Comparison of ENCODE assay signal across 28 cellular contexts in the genomic region with DNA sequence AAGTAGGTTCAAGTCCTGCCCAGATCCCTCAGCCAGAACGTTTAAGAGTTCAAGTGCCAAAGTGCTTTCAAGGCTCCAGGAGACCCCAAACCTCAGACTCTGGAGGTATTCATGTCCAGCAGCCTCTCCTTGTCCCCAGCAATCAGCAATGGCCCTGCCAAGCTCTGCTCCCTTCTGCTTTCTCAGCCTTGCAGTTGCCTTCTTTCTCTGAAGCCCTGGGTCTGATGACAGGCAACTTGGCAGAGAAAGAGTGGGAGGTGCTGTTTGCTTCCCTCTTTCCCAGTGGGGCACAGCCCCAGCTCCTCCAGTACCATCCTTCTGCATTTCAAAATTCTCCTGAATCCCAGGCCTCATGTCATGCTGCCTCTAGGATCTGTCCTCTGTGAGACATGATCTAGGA. TPM values are rescaled to one million over a fixed set of nuclear protein-coding genes. Genes with fewer than 3 reads are reported as not detected.
"Had no signal": no experiment of that assay in that cellular context is flagged by ENCODE, and none has a peak within 500 bp of the region (broad histone marks: within the 10 kb centered on the region; RNA-seq: fewer than 3 reads in every experiment).

No MANE protein-coding gene starts in this region.

- H3K4me1 ChIP-seq: adrenal gland, ascending aorta, esophagus squamous epithelium, gastroesophageal sphincter, right atrium auricular region, upper lobe of left lung had no signal

- H3K36me3 ChIP-seq: adrenal gland, ascending aorta, esophagus squamous epithelium, gastroesophageal sphincter, heart right ventricle, right atrium auricular region, upper lobe of left lung had no signal

- H3K27ac ChIP-seq: adrenal gland, ascending aorta, coronary artery, esophagus squamous epithelium, gastroesophageal sphincter, heart right ventricle, right atrium auricular region, upper lobe of left lung had no signal

- H3K27ac Mint-ChIP-seq: activated CD4-positive, alpha-beta T cell treated with anti-CD3 and anti-CD28 coated beads for 36 hours; activated naive CD8-positive, alpha-beta T cell; activated T-cell treated with anti-CD3 and anti-CD28 coated beads, Interleukin-2, amount 50 U/mL, for 24 hours; activated T-helper 2 cell treated with anti-CD3 and anti-CD28 coated beads, Interferon-gamma antibody, Interleukin-2, Interleukin-4, amounts not matched to agents 10 μg/mL and 5 μg/mL and 100 μg/mL, durations not matched to agents 14 hours and 24 hours and 36 hours; endodermal cell; memory B cell; progenitor cell of endocrine pancreas; stimulated activated memory B cell treated with anti-CD40 and anti-IgM and Interleukin-4, amounts not matched to agents 10 μg/mL and 1 μg/mL and 100 μg/mL, for 72 hours; WTC11 had no signal

- H3K9me3 Mint-ChIP-seq: activated T-cell treated with anti-CD3 and anti-CD28 coated beads, Interleukin-2, amount 50 U/mL, for 24 hours; activated T-helper 2 cell treated with anti-CD3 and anti-CD28 coated beads, Interferon-gamma antibody, Interleukin-2, Interleukin-4, amounts not matched to agents 10 μg/mL and 5 μg/mL and 100 μg/mL, durations not matched to agents 14 hours and 24 hours and 36 hours; endodermal cell; memory B cell; stimulated activated memory B cell treated with anti-CD40 and anti-IgM and Interleukin-4, amounts not matched to agents 10 μg/mL and 1 μg/mL and 100 μg/mL, for 72 hours; WTC11 had no signal

- H3K27me3 ChIP-seq: adrenal gland, ascending aorta, right atrium auricular region, upper lobe of left lung had no signal

- H3K4me3 ChIP-seq: adrenal gland, ascending aorta, coronary artery, esophagus squamous epithelium, gastroesophageal sphincter, heart right ventricle, mucosa of descending colon, right atrium auricular region, upper lobe of left lung had no signal

- H3K4me1 Mint-ChIP-seq: activated CD4-positive, alpha-beta T cell treated with anti-CD3 and anti-CD28 coated beads for 36 hours; endodermal cell had no signal

- H3K4me3 Mint-ChIP-seq: activated CD4-positive, alpha-beta T cell treated with anti-CD3 and anti-CD28 coated beads for 36 hours; activated naive CD8-positive, alpha-beta T cell; activated T-cell treated with anti-CD3 and anti-CD28 coated beads, Interleukin-2, amount 50 U/mL, for 24 hours; endodermal cell; memory B cell; stimulated activated memory B cell treated with anti-CD40 and anti-IgM and Interleukin-4, amounts not matched to agents 10 μg/mL and 1 μg/mL and 100 μg/mL, for 72 hours; WTC11 had no signal

- H3K27me3 Mint-ChIP-seq: activated CD4-positive, alpha-beta T cell treated with anti-CD3 and anti-CD28 coated beads for 36 hours had no signal

- H3K36me3 Mint-ChIP-seq: activated naive CD8-positive, alpha-beta T cell; memory B cell; stimulated activated memory B cell treated with anti-CD40 and anti-IgM and Interleukin-4, amounts not matched to agents 10 μg/mL and 1 μg/mL and 100 μg/mL, for 72 hours; WTC11 had no signal

- ATAC-seq: activated CD4-positive, alpha-beta T cell treated with anti-CD3 and anti-CD28 coated beads for 36 hours; gastroesophageal sphincter; heart right ventricle; left cardiac atrium; mucosa of descending colon; stimulated activated memory B cell treated with anti-CD40 and anti-IgM and Interleukin-4, amounts not matched to agents 10 μg/mL and 1 μg/mL and 100 μg/mL, for 72 hours; WTC11 had no signal

- DNase-seq: activated CD4-positive, alpha-beta T cell treated with anti-CD3 and anti-CD28 coated beads for 36 hours; activated CD4-positive, alpha-beta T cell treated with anti-CD3 and anti-CD28 coated beads, Interleukin-2, amount 50 U/mL, for 4 hours; activated CD8-positive, alpha-beta memory T cell treated with anti-CD3 and anti-CD28 coated beads for 24 hours; activated CD8-positive, alpha-beta memory T cell treated with anti-CD3 and anti-CD28 coated beads, Interleukin-2, amount 50 U/mL, for 4 hours; activated naive CD4-positive, alpha-beta T cell; activated T-cell treated with anti-CD3 and anti-CD28 coated beads, Interleukin-2, amount 50 U/mL, for 24 hours; adrenal gland; central memory CD4-positive, alpha-beta T cell; endodermal cell; esophagus squamous epithelium; heart right ventricle; islet precursor cell; left cardiac atrium; mucosa of descending colon; stimulated activated CD4-positive, alpha-beta T cell treated with anti-CD3 and anti-CD28 coated beads, Interleukin-2, amount 100 ng/mL, for 24 hours; T-helper 9 cell; upper lobe of left lung had no signal

- H3K9me3 ChIP-seq: adrenal gland, ascending aorta, esophagus squamous epithelium, gastroesophageal sphincter, heart right ventricle, mucosa of descending colon, right atrium auricular region, upper lobe of left lung had no signal

RNA-seq across cellular contexts. Expression of gene ATP2B2, which starts 40.2 kb away (rescaled TPM):
- total RNA-seq: activated T-helper 2 cell treated with anti-CD3 and anti-CD28 coated beads, Interferon-gamma antibody, Interleukin-2, Interleukin-4, amounts not matched to agents 10 μg/mL and 5 μg/mL and 100 μg/mL, durations not matched to agents 14 hours and 24 hours and 36 hours; ascending aorta; T-helper 1 cell treated with Interleukin-12 subunit alpha and Interleukin-12 subunit beta and Interleukin-4 antibody, amounts not matched to agents 30 ng/mL and 1 ng/mL, for 36 hours had no signal
